Comparison of ENCODE assay signal across 1 cellular context in the genomic region with DNA sequence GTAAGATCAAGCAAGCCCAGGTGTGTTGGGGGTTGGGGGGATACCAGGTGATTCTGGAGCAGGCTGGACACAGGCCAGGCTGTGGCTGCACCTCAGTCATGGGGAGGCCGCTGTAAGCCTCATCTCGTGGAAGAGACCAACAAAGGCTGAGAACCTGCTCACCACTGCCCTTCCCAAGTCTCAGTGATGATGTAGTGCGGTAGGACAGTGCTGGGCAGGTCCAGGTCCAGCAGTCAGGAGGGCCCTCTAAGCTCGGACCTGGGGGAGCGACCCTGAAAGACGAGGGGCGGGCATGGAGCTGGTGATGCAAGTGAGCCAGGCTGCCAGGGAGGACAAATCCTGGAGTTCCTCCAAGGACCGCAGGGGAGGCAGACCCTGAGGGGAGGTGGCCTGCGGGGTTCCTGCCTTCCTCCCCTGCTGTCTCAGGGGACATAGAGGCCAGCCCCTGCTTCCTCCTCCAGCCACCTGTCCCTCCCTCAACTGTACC.
TF ChIP-seq lines count a peak whose summit lies in the region.

No MANE protein-coding gene starts in this region.

TF ChIP-seq in HEK293, 187 proteins besides CTCF, POLR2A, EP300 and RAD21 (continued from another document):
- TF ChIP-seq ZNF274 (IDR thresholded peaks at IDR 0.05; ENCODE audit: low read length) (no peak), ZNF274 (tag by site-specific recombination; IDR thresholded peaks at IDR 0.05; ENCODE audit: borderline replicate concordance) (no peak), ZNF10 (tag by site-specific recombination; IDR thresholded peaks at IDR 0.05) (no peak), GLIS1 (tag by site-specific recombination; IDR thresholded peaks at IDR 0.05) (peak; percentile 42), ZXDB (tag by site-specific recombination; IDR thresholded peaks at IDR 0.05) (no peak)
- TF ChIP-seq, protein P1, sequence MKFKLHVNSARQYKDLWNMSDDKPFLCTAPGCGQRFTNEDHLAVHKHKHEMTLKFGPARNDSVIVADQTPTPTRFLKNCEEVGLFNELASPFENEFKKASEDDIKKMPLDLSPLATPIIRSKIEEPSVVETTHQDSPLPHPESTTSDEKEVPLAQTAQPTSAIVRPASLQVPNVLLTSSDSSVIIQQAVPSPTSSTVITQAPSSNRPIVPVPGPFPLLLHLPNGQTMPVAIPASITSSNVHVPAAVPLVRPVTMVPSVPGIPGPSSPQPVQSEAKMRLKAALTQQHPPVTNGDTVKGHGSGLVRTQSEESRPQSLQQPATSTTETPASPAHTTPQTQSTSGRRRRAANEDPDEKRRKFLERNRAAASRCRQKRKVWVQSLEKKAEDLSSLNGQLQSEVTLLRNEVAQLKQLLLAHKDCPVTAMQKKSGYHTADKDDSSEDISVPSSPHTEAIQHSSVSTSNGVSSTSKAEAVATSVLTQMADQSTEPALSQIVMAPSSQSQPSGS (tag by site-specific recombination; IDR thresholded peaks at IDR 0.05; ENCODE audit: low read depth), result no peak
